1 cellular context compared by ENCODE assay signal in the genomic region with DNA sequence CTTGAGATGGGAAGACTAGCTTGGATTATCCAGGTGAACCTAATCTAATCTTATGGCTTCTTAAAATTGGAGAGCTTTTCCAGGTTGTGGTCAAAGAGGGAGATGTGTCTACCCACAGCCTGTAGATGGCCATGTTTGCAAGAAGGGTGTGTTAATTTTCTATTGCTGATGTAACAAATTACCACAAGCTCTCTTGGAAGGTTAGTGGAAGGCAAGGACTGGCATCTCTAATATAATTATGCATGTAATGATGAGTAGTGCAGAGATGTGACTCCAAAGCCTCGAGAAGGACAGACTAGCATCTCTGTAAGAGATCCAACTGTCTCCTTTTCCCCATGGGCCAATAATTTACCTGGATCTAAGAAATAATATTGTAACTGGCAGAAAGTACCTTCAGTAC.
TF ChIP-seq lines count a peak whose summit lies in the region.

No MANE protein-coding gene starts in this region.

TF ChIP-seq in SK-N-SH treated with all-trans-retinoic acid at 6 μM for 48 hours, 23 proteins besides CTCF, POLR2A, EP300 and RAD21 (continued from another document):
- TF ChIP-seq PATZ1 (CRISPR knock-in tag; IDR thresholded peaks at IDR 0.05; ENCODE audit: borderline replicate concordance) (no peak), RARB (CRISPR knock-in tag; IDR thresholded peaks at IDR 0.05) (no peak), BACH2 (CRISPR knock-in tag; IDR thresholded peaks at IDR 0.05; ENCODE audit: borderline replicate concordance) (no peak), ZFP30 (CRISPR knock-in tag; IDR thresholded peaks at IDR 0.05) (no peak), ISL1 (CRISPR knock-in tag; IDR thresholded peaks at IDR 0.05) (no peak), TOX (CRISPR knock-in tag; IDR thresholded peaks at IDR 0.05; ENCODE audit: borderline replicate concordance) (no peak), ESRRG (CRISPR knock-in tag; IDR thresholded peaks at IDR 0.05) (no peak), OSR1 (CRISPR knock-in tag; IDR thresholded peaks at IDR 0.05) (no peak), ZFP3 (CRISPR knock-in tag; IDR thresholded peaks at IDR 0.05) (no peak), TCF4 (CRISPR knock-in tag; IDR thresholded peaks at IDR 0.05; ENCODE audit: borderline replicate concordance) (no peak), CSRNP3 (CRISPR knock-in tag; IDR thresholded peaks at IDR 0.05) (no peak), ZNF565 (CRISPR knock-in tag; conservative IDR thresholded peaks at IDR 0.05; ENCODE audit: low read depth) (no peak), GLIS3 (CRISPR knock-in tag; IDR thresholded peaks at IDR 0.05) (no peak)
- TF ChIP-seq, protein P1, sequence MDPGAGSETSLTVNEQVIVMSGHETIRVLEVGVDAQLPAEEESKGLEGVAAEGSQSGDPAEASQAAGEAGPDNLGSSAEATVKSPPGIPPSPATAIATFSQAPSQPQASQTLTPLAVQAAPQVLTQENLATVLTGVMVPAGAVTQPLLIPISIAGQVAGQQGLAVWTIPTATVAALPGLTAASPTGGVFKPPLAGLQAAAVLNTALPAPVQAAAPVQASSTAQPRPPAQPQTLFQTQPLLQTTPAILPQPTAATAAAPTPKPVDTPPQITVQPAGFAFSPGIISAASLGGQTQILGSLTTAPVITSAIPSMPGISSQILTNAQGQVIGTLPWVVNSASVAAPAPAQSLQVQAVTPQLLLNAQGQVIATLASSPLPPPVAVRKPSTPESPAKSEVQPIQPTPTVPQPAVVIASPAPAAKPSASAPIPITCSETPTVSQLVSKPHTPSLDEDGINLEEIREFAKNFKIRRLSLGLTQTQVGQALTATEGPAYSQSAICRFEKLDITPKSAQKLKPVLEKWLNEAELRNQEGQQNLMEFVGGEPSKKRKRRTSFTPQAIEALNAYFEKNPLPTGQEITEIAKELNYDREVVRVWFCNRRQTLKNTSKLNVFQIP (CRISPR knock-in tag; IDR thresholded peaks at IDR 0.05; ENCODE audit: borderline replicate concordance, low read depth): no peak
